In genomic region chr15:100918690-100919480, GRCh38 we compare ENCODE assay signal across 8 cellular contexts. TPM values are rescaled to one million over a fixed set of nuclear protein-coding genes. Genes with fewer than 3 reads are reported as not detected.
DNase-seq lines count a peak whose midpoint lies in the region; ATAC-seq and TF ChIP-seq lines count a peak whose summit lies in the region.

TSS of gene LRRK1 (plus strand) at chr15:100919357. CDS start at chr15:100924633, 5,276 bp downstream.

- peaks cover 61% of the 10 kb centered on the region for H3K27me3 Mint-ChIP-seq in activated CD8-positive, alpha-beta T cell treated with anti-CD3 and anti-CD28 coated beads, Interleukin-2, amount 10 ng/mL, durations not matched to agents 7 days and 5 days (ENCODE audit: low read depth)

- CTCF ChIA-PET in IMR-90 (lab: Yijun Ruan, JAX) = interaction anchor here (0.6 to 5.4 kb wide), 7 partner anchors 15 to 89 kb away, joined by 3 to 44 read pairs (median 3); partner anchors contain the start of gene ALDH1A3
- CTCF ChIA-PET in activated CD8-positive, alpha-beta T cell treated with anti-CD3 and anti-CD28 coated beads, Interleukin-2, amount 10 ng/mL, durations not matched to agents 7 days and 5 days (lab: Charles Lee) = interaction anchor here (0.8 to 7.9 kb wide), 15 partner anchors 9 to 602 kb away, joined by 3 to 222 read pairs (median 4); partner anchors contain the start of genes ASB7 and LINS1

- TF ChIP-seq CTCF in BE2C (IDR thresholded peaks at IDR 0.05; ENCODE audit: low read depth, low read length) = no peak
- no peak for TF ChIP-seq CTCF in IMR-90 (conservative IDR thresholded peaks at IDR 0.05; ENCODE audit: low read depth, low read length)
- no peak for TF ChIP-seq CTCF in foreskin keratinocyte (conservative IDR thresholded peaks at IDR 0.05)
- TF ChIP-seq CTCF in omental fat pad (IDR thresholded peaks at IDR 0.05) = no peak

- in situ Hi-C loops in IMR-90 (cut with MboI; ENCODE audit: low sequenced_read_pairs) = loop anchor here (5.0 to 25.0 kb wide), 2 partner anchors 88 to 343 kb away; partner anchors contain the start of gene CHSY1

- POLR2A ChIA-PET in IMR-90 (lab: Charles Lee; ENCODE audit: unreplicated experiment) = interaction anchor here (1.4 kb wide), 1 partner anchor 88 kb away, joined by 4 read pairs; no protein-coding TSS in a partner anchor
- POLR2A ChIA-PET in activated CD8-positive, alpha-beta T cell treated with anti-CD3 and anti-CD28 coated beads, Interleukin-2, amount 10 ng/mL, durations not matched to agents 7 days and 5 days (lab: Charles Lee) = interaction anchor here (0.6 to 1.2 kb wide), 2 partner anchors 89 to 323 kb away, joined by 4 to 8 read pairs; no protein-coding TSS in a partner anchor

- H3K79me1 ChIP-seq in IMR-90 (ENCODE audit: low read depth in 1 of 2, low read length in 2 of 2) = peaks cover 16 to 28% of the 10 kb centered on the region in 2 experiments

- 2% methylated on average over 44 of the region's 87 CpGs; no CpG with 5 or more reads in 1 of the 2 experiments for WGBS in IMR-90 (ENCODE audit: extremely low coverage in 2 of 2, insufficient read length in 1 of 2), 2 experiments

- H3K4me2 ChIP-seq in IMR-90 (ENCODE audit: low read depth, low read length) = peak within 1 kb of the TSS; percentile 92

- H2BK120ac ChIP-seq in IMR-90 (ENCODE audit: low read depth, low read length) = peak within 1 kb of the TSS; percentile 25

- H3K27me3 ChIP-seq in BE2C (peaks cover 43% of the 10 kb centered on the region), IMR-90 (ENCODE audit: control insufficient read depth, insufficient read depth, low read length) (no peaks in the 10 kb centered on the region), foreskin keratinocyte (no peaks in the 10 kb centered on the region)

- peak within 1 kb of the TSS; percentile 2; the same call in 1 of the 3 replicates for H2BK15ac ChIP-seq in IMR-90 (ENCODE audit: low read depth, low read length)

- peak within 1 kb of the TSS; percentile 42; the same call in 1 of the 2 replicates for H4K91ac ChIP-seq in IMR-90 (ENCODE audit: insufficient read depth, low read depth, low read length)

- H4K5ac ChIP-seq in IMR-90 (ENCODE audit: low read depth, low read length) = peak within 1 kb of the TSS; percentile 56

- DNase-seq in BE2C = peak; percentile 28
- peak; percentile 40 for DNase-seq in IMR-90
- peak; percentile 26 for DNase-seq in activated CD8-positive, alpha-beta T cell treated with anti-CD3 and anti-CD28 coated beads, Interleukin-2, amount 10 ng/mL, durations not matched to agents 7 days and 5 days
- DNase-seq in foreskin keratinocyte = peak; percentile 55 to 71
- DNase-seq in omental fat pad (ENCODE audit: low spot score) = no peak
- no peak for DNase-seq in HuH-7 (ENCODE audit: low spot score)

- peak within 1 kb of the TSS; percentile 74 for H2AK9ac ChIP-seq in IMR-90 (replicated peaks; ENCODE audit: low read depth, low read length, poor library complexity)

- ATAC-seq in GM19023 (IDR thresholded peaks at IDR 0.05; ENCODE audit: unreplicated experiment) (peak; percentile 33), IMR-90 (ENCODE audit: low read depth) (peak; percentile 71), foreskin keratinocyte (peak; percentile 40), omental fat pad (ENCODE audit: low FRiP score) (peak; percentile 55), GM21526 (IDR thresholded peaks at IDR 0.05; ENCODE audit: low FRiP score, unreplicated experiment) (no peak)
- ATAC-seq in activated CD8-positive, alpha-beta T cell treated with anti-CD3 and anti-CD28 coated beads, Interleukin-2, amount 10 ng/mL, durations not matched to agents 7 days and 5 days = peak; percentile 22

- H3K14ac ChIP-seq in IMR-90 (replicated peaks; ENCODE audit: low read depth, low read length) = peak within 1 kb of the TSS; percentile 92

- H3K4me1 Mint-ChIP-seq in activated CD8-positive, alpha-beta T cell treated with anti-CD3 and anti-CD28 coated beads, Interleukin-2, amount 10 ng/mL, durations not matched to agents 7 days and 5 days (ENCODE audit: low read depth) = peaks cover 22% of the 10 kb centered on the region

- TF ChIP-seq POLR2A in IMR-90 (IDR thresholded peaks at IDR 0.05; ENCODE audit: low read depth, low read length) = no peak

- H3K9ac ChIP-seq in IMR-90 (ENCODE audit: low read depth, low read length) = peak within 1 kb of the TSS; percentile 84

- H3K27ac ChIP-seq in IMR-90 (ENCODE audit: insufficient read depth, low read length) = peak within 1 kb of the TSS; percentile 35
- peak within 1 kb of the TSS; percentile 74 for H3K27ac ChIP-seq in foreskin keratinocyte

- H3K4me1 ChIP-seq in BE2C (no peaks in the 10 kb centered on the region), IMR-90 (ENCODE audit: control insufficient read depth, insufficient read depth, low read length) (no peaks in the 10 kb centered on the region; the same call in 1 of the 2 replicates), foreskin keratinocyte (peaks cover 8% of the 10 kb centered on the region)

- H3K18ac ChIP-seq in IMR-90 (ENCODE audit: low read depth, low read length) = peak within 1 kb of the TSS; percentile 21

- H3K27ac Mint-ChIP-seq in activated CD8-positive, alpha-beta T cell treated with anti-CD3 and anti-CD28 coated beads, Interleukin-2, amount 10 ng/mL, durations not matched to agents 7 days and 5 days = no peak within 1 kb of the TSS

- H3K56ac ChIP-seq in IMR-90 (ENCODE audit: extremely low read depth, insufficient read depth, low read length) = peak within 1 kb of the TSS; percentile 72; the same call in 1 of the 2 replicates

- dilution Hi-C loops in IMR-90 (cut with HindIII; ENCODE audit: low sequenced_read_pairs, unreplicated experiment) = no loop called here

- 0 out of 2 replicates have a peak, but pooled peaks cover 4% of the 10 kb centered on the region for H3K9me1 ChIP-seq in IMR-90 (ENCODE audit: insufficient read depth, low read length)

- intact Hi-C loops in IMR-90 (cut with micrococcal nuclease) = loop anchor here (1.0 to 5.0 kb wide), 3 partner anchors 88 to 338 kb away; no protein-coding TSS in a partner anchor

- TF ChIP-seq RAD21 in IMR-90 (IDR thresholded peaks at IDR 0.05; ENCODE audit: low read length) = no peak

- H2BK5ac ChIP-seq in IMR-90 (ENCODE audit: low read depth, low read length, poor library complexity, severe bottlenecking) = peak within 1 kb of the TSS; percentile 7

- H2BK20ac ChIP-seq in IMR-90 (ENCODE audit: low read depth, low read length) = no peak within 1 kb of the TSS

- peak within 1 kb of the TSS; percentile 60 to 79 for H4K8ac ChIP-seq in IMR-90 (ENCODE audit: low read depth in 2 of 2, low read length in 2 of 2)

- no TSS peak for BruUV-seq in IMR-90 (replicated peaks; lab: Mats Ljungman, UMichigan)

- H3K9me3 ChIP-seq in BE2C (no peaks in the 10 kb centered on the region), IMR-90 (ENCODE audit: control insufficient read depth, insufficient read depth, low read length) (no peaks in the 10 kb centered on the region)

- no peaks in the 10 kb centered on the region for H3K9me3 Mint-ChIP-seq in activated CD8-positive, alpha-beta T cell treated with anti-CD3 and anti-CD28 coated beads, Interleukin-2, amount 10 ng/mL, durations not matched to agents 7 days and 5 days (ENCODE audit: insufficient read depth)

- H2AK5ac ChIP-seq in IMR-90 (ENCODE audit: low read depth, low read length) = no peak within 1 kb of the TSS; the same call in 1 of the 2 replicates

- peak within 1 kb of the TSS; percentile 85 for H3K23ac ChIP-seq in IMR-90 (ENCODE audit: low read depth, low read length)

- no peaks in the 10 kb centered on the region for H3K36me3 Mint-ChIP-seq in activated CD8-positive, alpha-beta T cell treated with anti-CD3 and anti-CD28 coated beads, Interleukin-2, amount 10 ng/mL, durations not matched to agents 7 days and 5 days (ENCODE audit: low read depth)

- H4K20me1 ChIP-seq in IMR-90 (ENCODE audit: insufficient read depth, low read length) = no peaks in the 10 kb centered on the region

- H3K4me3 ChIP-seq in BE2C (ENCODE audit: low read depth, low read length) = peak within 1 kb of the TSS; percentile 59
- H3K4me3 ChIP-seq in IMR-90 (ENCODE audit: insufficient read depth, low read depth, low read length) = peak within 1 kb of the TSS; percentile 60

- peak within 1 kb of the TSS; percentile 96 for H2AFZ ChIP-seq in IMR-90 (replicated peaks; ENCODE audit: low read length, poor library complexity)

- peak within 1 kb of the TSS; percentile 81 for H3K4ac ChIP-seq in IMR-90 (ENCODE audit: low read depth, low read length)

- peak within 1 kb of the TSS; percentile 70 for H3K4me3 Mint-ChIP-seq in activated CD8-positive, alpha-beta T cell treated with anti-CD3 and anti-CD28 coated beads, Interleukin-2, amount 10 ng/mL, durations not matched to agents 7 days and 5 days

- H3K36me3 ChIP-seq in BE2C (no peaks in the 10 kb centered on the region), IMR-90 (ENCODE audit: control insufficient read depth, insufficient read depth, low read length) (no peaks in the 10 kb centered on the region)

TF ChIP-seq in IMR-90, 13 proteins besides CTCF, POLR2A, EP300 and RAD21:
- TF ChIP-seq MAFK (IDR thresholded peaks at IDR 0.05; ENCODE audit: low read depth, low read length) = no peak
- TF ChIP-seq ELK1 (IDR thresholded peaks at IDR 0.05; ENCODE audit: borderline replicate concordance, low read depth, low read length) = no peak
- no peak for TF ChIP-seq CHD1 (IDR thresholded peaks at IDR 0.05; ENCODE audit: low read depth, low read length)
- no peak for TF ChIP-seq FOS (IDR thresholded peaks at IDR 0.05; ENCODE audit: low read depth, low read length)
- TF ChIP-seq MAZ (IDR thresholded peaks at IDR 0.05; ENCODE audit: borderline replicate concordance, low read depth, low read length) = no peak
- no peak for TF ChIP-seq MXI1 (IDR thresholded peaks at IDR 0.05; ENCODE audit: borderline replicate concordance, low read depth, low read length)

RNA-seq across cellular contexts. Expression of gene LRRK1, which starts in this region (rescaled TPM):
- 0.09 TPM for polyA plus RNA-seq in BE2C (2012; ENCODE audit: insufficient read depth, insufficient read length, low read depth)
- 1.9 and 3.0 TPM in 2 replicates for total RNA-seq in IMR-90 (2012; rRNA removed)
- 5.8 and 6.8 TPM in 2 replicates for polyA plus RNA-seq in IMR-90 (2012; rRNA removed)
- 3.1 and 5.1 TPM in 2 replicates for polyA plus RNA-seq in IMR-90 (2012; cell fraction: cytosol; rRNA removed)
- polyA plus RNA-seq in IMR-90 (2012; cell fraction: nucleus; rRNA removed; ENCODE audit: low replicate concordance) = 19.9 and 31.2 TPM in 2 replicates
- total RNA-seq in activated CD8-positive, alpha-beta T cell treated with anti-CD3 and anti-CD28 coated beads, Interleukin-2, amount 10 ng/mL, durations not matched to agents 7 days and 5 days = under 1 TPM; 0.57 to 0.66 TPM
- 13.5 and 13.7 TPM in 2 replicates for total RNA-seq in foreskin keratinocyte
- polyA plus RNA-seq in foreskin keratinocyte = 6.8 and 6.9 TPM in 2 replicates
- total RNA-seq in omental fat pad = 10 to 100 TPM in 3 of 4 donors, 1 to 10 TPM in 1; 9.4 to 35.5 (median 16.9) TPM

Comparison
In these comparisons a context has a peak if more than half of its experiments do, and no peak if none do; other contexts are left out.
1. Peak in DNase-seq and ATAC-seq in activated CD8-positive, alpha-beta T cell treated with anti-CD3 and anti-CD28 coated beads, Interleukin-2, amount 10 ng/mL, durations not matched to agents 7 days and 5 days; RNA of the gene not detected or under 1 TPM.
2. DNase-seq: peak in BE2C (single experiment), IMR-90 (single experiment) and foreskin keratinocyte (2 of 2); none in omental fat pad (single experiment) and HuH-7 (single experiment).